Comparison of ENCODE assay signal across 8 cellular contexts in the genomic region with DNA sequence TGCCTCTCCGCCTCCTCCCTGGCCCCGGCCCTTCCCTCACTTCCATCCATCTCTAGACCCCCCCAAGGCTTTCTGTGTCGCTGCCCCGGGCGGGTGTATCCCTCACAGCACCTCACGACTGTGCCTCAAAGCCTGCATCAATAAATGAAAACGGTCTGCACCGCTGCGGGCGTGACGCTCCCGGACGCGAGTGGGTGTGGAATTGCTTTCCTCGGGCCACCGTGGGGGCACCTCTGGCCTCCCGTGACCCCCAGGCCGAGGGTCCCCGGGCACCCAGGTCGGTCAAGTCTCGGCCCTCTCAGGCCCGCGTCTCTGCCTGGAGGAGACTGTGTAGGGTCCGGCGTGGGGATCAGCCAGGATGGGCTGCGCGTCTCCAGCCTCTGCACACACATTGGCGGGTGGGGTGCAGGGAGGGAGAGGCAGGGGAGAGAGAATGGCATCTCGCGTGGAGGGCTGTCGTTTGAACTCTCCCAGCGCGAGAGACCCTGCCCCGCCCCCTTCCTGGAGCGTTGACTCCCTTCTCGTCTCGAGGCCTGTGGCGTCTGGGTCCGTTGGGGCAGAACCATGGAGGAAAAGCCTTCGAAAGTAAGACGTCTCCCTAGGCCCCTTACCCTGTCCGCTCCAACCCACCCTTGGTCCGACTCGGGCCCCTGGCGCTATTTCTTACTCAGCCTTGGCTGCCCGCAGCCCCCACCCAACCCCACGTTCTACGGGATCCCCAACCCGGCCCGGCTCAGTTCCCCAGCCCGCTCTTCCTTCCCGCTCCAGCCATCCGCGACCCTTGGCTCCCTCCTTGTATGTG. TPM values are rescaled to one million over a fixed set of nuclear protein-coding genes. Genes with fewer than 3 reads are reported as not detected.
DNase-seq lines count a peak whose midpoint lies in the region; ATAC-seq and TF ChIP-seq lines count a peak whose summit lies in the region.

A gene with protein sequence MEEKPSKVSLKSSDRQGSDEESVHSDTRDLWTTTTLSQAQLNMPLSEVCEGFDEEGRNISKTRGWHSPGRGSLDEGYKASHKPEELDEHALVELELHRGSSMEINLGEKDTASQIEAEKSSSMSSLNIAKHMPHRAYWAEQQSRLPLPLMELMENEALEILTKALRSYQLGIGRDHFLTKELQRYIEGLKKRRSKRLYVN (plus strand): TSS at position 512 of the 802 bp plus-strand sequence. CDS start 53 bp downstream, at position 565.

- H3K27ac ChIP-seq in CD4-positive, CD25-positive, alpha-beta regulatory T cell (ENCODE audit: insufficient read depth, low read length, poor library complexity, severe bottlenecking): no peak within 1 kb of the TSS
- H3K27ac ChIP-seq in OCI-LY1 (ENCODE audit: low read depth, low read length, poor library complexity, severe bottlenecking): no peak within 1 kb of the TSS

- no peaks in the 10 kb centered on the region for H3K9me3 Mint-ChIP-seq in CD4-positive, CD25-positive, alpha-beta regulatory T cell

- H2AFZ ChIP-seq in OCI-LY1 (ENCODE audit: low read length): no peak within 1 kb of the TSS
- H2AFZ ChIP-seq in neuron (ENCODE audit: low read depth, low read length): peak within 1 kb of the TSS; percentile 77

- peak within 1 kb of the TSS in 1 of 3 donors; percentile 86 for H3K27ac Mint-ChIP-seq in CD4-positive, CD25-positive, alpha-beta regulatory T cell

- H3K9me2 ChIP-seq in OCI-LY1 (ENCODE audit: low read depth, low read length): no peaks in the 10 kb centered on the region

- H3K36me3 ChIP-seq in CD4-positive, CD25-positive, alpha-beta regulatory T cell (ENCODE audit: control insufficient read depth, insufficient read depth, low read length): no peaks in the 10 kb centered on the region
- no peaks in the 10 kb centered on the region for H3K36me3 ChIP-seq in OCI-LY1 (ENCODE audit: insufficient read depth, low read length)
- H3K36me3 ChIP-seq in endocrine pancreas (ENCODE audit: control insufficient read depth, insufficient read depth, low read length): no peaks in the 10 kb centered on the region
- no peaks in the 10 kb centered on the region for H3K36me3 ChIP-seq in neuron (ENCODE audit: insufficient read depth, low read length)

- peak in 1 of 3 donors; percentile 38 for DNase-seq in CD4-positive, CD25-positive, alpha-beta regulatory T cell
- DNase-seq in mesenteric fat pad (ENCODE audit: low spot score) (no peak), NCI-H69 (lab: John Stamatoyannopoulos, UW) (no peak)

- peak within 1 kb of the TSS; percentile 1; the same call in 1 of the 2 replicates for H3K4me2 ChIP-seq in OCI-LY1 (ENCODE audit: low read length)

- H3K36me3 Mint-ChIP-seq in CD4-positive, CD25-positive, alpha-beta regulatory T cell: no peaks in the 10 kb centered on the region

- no peaks in the 10 kb centered on the region for H3F3A ChIP-seq in OCI-LY1 (ENCODE audit: insufficient read depth, low read length)

- peak within 1 kb of the TSS; percentile 73 to 88 (median 78) for H3K4me3 Mint-ChIP-seq in CD4-positive, CD25-positive, alpha-beta regulatory T cell

- H3K27me3 ChIP-seq in CD4-positive, CD25-positive, alpha-beta regulatory T cell (ENCODE audit: control insufficient read depth, insufficient read depth, low read length): peaks cover 19% of the 10 kb centered on the region
- H3K27me3 ChIP-seq in OCI-LY1 (ENCODE audit: insufficient read depth, low read length): no peaks in the 10 kb centered on the region; the same call in 1 of the 2 replicates
- H3K27me3 ChIP-seq in endocrine pancreas (ENCODE audit: control insufficient read depth, insufficient read depth, low read length): peaks cover 14% of the 10 kb centered on the region
- H3K27me3 ChIP-seq in neuron (ENCODE audit: insufficient read depth, low read length): peaks cover 50% of the 10 kb centered on the region

- H3K79me2 ChIP-seq in OCI-LY1 (ENCODE audit: insufficient read depth, low read length): no peaks in the 10 kb centered on the region

- H4K20me1 ChIP-seq in OCI-LY1 (ENCODE audit: insufficient read depth, low read length): no peaks in the 10 kb centered on the region

- ATAC-seq in CD4-positive, CD25-positive, alpha-beta regulatory T cell (ENCODE audit: low read depth in 2 of 2): no peak
- ATAC-seq in HG03565 (IDR thresholded peaks at IDR 0.05; ENCODE audit: unreplicated experiment): no peak
- no peak for ATAC-seq in GM18858 (IDR thresholded peaks at IDR 0.05; ENCODE audit: unreplicated experiment)

- peaks cover 6 to 37% (median 18%) of the 10 kb centered on the region in 4 donors for H3K4me1 Mint-ChIP-seq in CD4-positive, CD25-positive, alpha-beta regulatory T cell

- no peak for TF ChIP-seq CTCF in OCI-LY1 (IDR thresholded peaks at IDR 0.05; ENCODE audit: low read length)

- H3K4me3 ChIP-seq in CD4-positive, CD25-positive, alpha-beta regulatory T cell (ENCODE audit: low read depth, low read length): peak within 1 kb of the TSS; percentile 35
- no peak within 1 kb of the TSS for H3K4me3 ChIP-seq in OCI-LY1 (ENCODE audit: low read depth, low read length, poor library complexity, severe bottlenecking)
- no peak within 1 kb of the TSS for H3K4me3 ChIP-seq in endocrine pancreas (ENCODE audit: control insufficient read depth, insufficient read depth, low read length)
- peak within 1 kb of the TSS; percentile 29 for H3K4me3 ChIP-seq in neuron (ENCODE audit: low read length)

- H3K9me3 ChIP-seq in CD4-positive, CD25-positive, alpha-beta regulatory T cell (ENCODE audit: control insufficient read depth in 2 of 2, low read length in 2 of 2): no peaks in the 10 kb centered on the region
- H3K9me3 ChIP-seq in OCI-LY1 (ENCODE audit: low read length) (no peaks in the 10 kb centered on the region), endocrine pancreas (ENCODE audit: control insufficient read depth, low read length) (no peaks in the 10 kb centered on the region), neuron (ENCODE audit: low read length) (no peaks in the 10 kb centered on the region)

- peaks cover 71% of the 10 kb centered on the region for H3K27me3 Mint-ChIP-seq in CD4-positive, CD25-positive, alpha-beta regulatory T cell

- H3K9ac ChIP-seq in OCI-LY1 (ENCODE audit: low read length) (no peak within 1 kb of the TSS), endocrine pancreas (ENCODE audit: control insufficient read depth, insufficient read depth, low read length) (peak within 1 kb of the TSS; percentile 30)

- H3K4me1 ChIP-seq in CD4-positive, CD25-positive, alpha-beta regulatory T cell (ENCODE audit: control insufficient read depth, insufficient read depth, low read length, poor library complexity, severe bottlenecking): peaks cover 37% of the 10 kb centered on the region
- H3K4me1 ChIP-seq in OCI-LY1 (ENCODE audit: insufficient read depth, low read length, severe bottlenecking): peaks cover 14% of the 10 kb centered on the region
- no peaks in the 10 kb centered on the region for H3K4me1 ChIP-seq in endocrine pancreas (ENCODE audit: control insufficient read depth, insufficient read depth, low read length)
- peaks cover 21% of the 10 kb centered on the region for H3K4me1 ChIP-seq in neuron (ENCODE audit: insufficient read depth, low read length)

RNA-seq across cellular contexts. Expression of the gene that starts here (rescaled TPM):
- not detected for total RNA-seq in CD4-positive, CD25-positive, alpha-beta regulatory T cell
- not detected for polyA plus RNA-seq in CD4-positive, CD25-positive, alpha-beta regulatory T cell
- not detected for total RNA-seq in mesenteric fat pad

Comparison
In these comparisons a context has a peak if more than half of its experiments do, and no peak if none do; other contexts are left out.
1. H3K4me3 ChIP-seq: peak in CD4-positive, CD25-positive, alpha-beta regulatory T cell (single experiment) and neuron (single experiment); none in OCI-LY1 (single experiment) and endocrine pancreas (single experiment).